ENCODE assay signal across 19 cellular contexts in the genomic region with DNA sequence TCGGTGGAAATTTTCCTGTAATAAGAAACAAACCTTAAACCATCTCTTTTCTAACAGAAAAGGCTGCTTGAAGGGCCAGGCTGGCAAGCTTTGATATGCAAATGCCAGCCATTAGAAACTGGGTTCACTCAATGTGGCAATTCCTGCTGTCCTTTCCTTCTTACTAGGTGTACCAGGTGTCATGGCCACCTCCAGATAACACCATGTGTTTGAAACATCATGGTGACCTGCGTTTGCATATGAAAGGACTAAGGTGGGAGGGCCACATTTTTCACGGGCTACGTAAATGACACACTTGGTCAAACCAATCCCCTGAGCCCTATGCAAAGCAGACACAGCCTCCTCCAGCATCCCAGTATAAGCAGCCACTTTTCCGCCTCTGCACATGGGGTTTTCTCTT.
DNase-seq lines count a peak whose midpoint lies in the region; ATAC-seq and TF ChIP-seq lines count a peak whose summit lies in the region.
"Had no signal": no experiment of that assay in that cellular context is flagged by ENCODE, and none has a peak within 500 bp of the region (broad histone marks: within the 10 kb centered on the region; RNA-seq: fewer than 3 reads in every experiment).

No MANE protein-coding gene starts in this region.

- H3K4me3 Mint-ChIP-seq in GM23338 (no peak overlapping the region; the same call in 2 of the 3 replicates), endothelial cell (ENCODE audit: unreplicated experiment) (no peak overlapping the region)
- H3K4me3 Mint-ChIP-seq: CD4-positive, CD25-positive, alpha-beta regulatory T cell had no signal

- peak overlapping the region; percentile 73; the same call in 1 of the 2 replicates for H3K27ac Mint-ChIP-seq in GM23338
- peak overlapping the region; percentile 54 for H3K27ac Mint-ChIP-seq in endothelial cell (ENCODE audit: unreplicated experiment)
- H3K27ac Mint-ChIP-seq: CD4-positive, CD25-positive, alpha-beta regulatory T cell had no signal

- H3K9me2 ChIP-seq in GM23338 (ENCODE audit: insufficient read depth) = no peaks in the 10 kb centered on the region
- H3K9me2 ChIP-seq in OCI-LY1 (ENCODE audit: low read depth, low read length) = no peaks in the 10 kb centered on the region

- 73 to 75% methylated on average over 5 of the region's 5 CpGs for WGBS in tibial nerve, 2 donors
- 64% methylated on average over 5 of the region's 5 CpGs for WGBS in mammary epithelial cell (ENCODE audit: low coverage, missing lambda C conversion rate)

- no peaks in the 10 kb centered on the region for H3K36me3 ChIP-seq in GM23338 (ENCODE audit: insufficient read depth)
- H3K36me3 ChIP-seq in OCI-LY1 (ENCODE audit: insufficient read depth, low read length) = no peaks in the 10 kb centered on the region
- no peaks in the 10 kb centered on the region for H3K36me3 ChIP-seq in tibial nerve
- H3K36me3 ChIP-seq in mammary epithelial cell (ENCODE audit: insufficient read depth, low read length) = no peaks in the 10 kb centered on the region
- H3K36me3 ChIP-seq: BE2C, SJCRH30 had no signal

- H3K4me1 ChIP-seq in GM23338 (ENCODE audit: insufficient read depth) (peaks cover 8% of the 10 kb centered on the region), OCI-LY1 (ENCODE audit: insufficient read depth, low read length, severe bottlenecking) (no peaks in the 10 kb centered on the region), tibial nerve (no peaks in the 10 kb centered on the region), mammary epithelial cell (ENCODE audit: insufficient read depth, low read length) (no peaks in the 10 kb centered on the region)
- H3K4me1 ChIP-seq: BE2C, SJCRH30 had no signal

- TF ChIP-seq CTCF in GM23338 (conservative IDR thresholded peaks at IDR 0.05; ENCODE audit: low read depth in 2 of 2) (no peak), OCI-LY1 (IDR thresholded peaks at IDR 0.05; ENCODE audit: low read length) (no peak), endothelial cell (IDR thresholded peaks at IDR 0.05; ENCODE audit: unreplicated experiment) (no peak), tibial nerve (IDR thresholded peaks at IDR 0.05) (no peak), mammary epithelial cell (conservative IDR thresholded peaks at IDR 0.05 in 1 of 2, IDR thresholded peaks at IDR 0.05 in 1 of 2; ENCODE audit: extremely low read depth in 1 of 2, insufficient read depth in 1 of 2, low read depth in 1 of 2, low read length in 2 of 2) (no peak)

- H3K79me2 ChIP-seq in GM23338 (replicated peaks; ENCODE audit: insufficient read depth) (no peaks in the 10 kb centered on the region), OCI-LY1 (ENCODE audit: insufficient read depth, low read length) (no peaks in the 10 kb centered on the region), mammary epithelial cell (ENCODE audit: insufficient read depth, low read length) (no peaks in the 10 kb centered on the region)

- H3K9me3 ChIP-seq in OCI-LY1 (ENCODE audit: low read length) = no peaks in the 10 kb centered on the region
- no peaks in the 10 kb centered on the region for H3K9me3 ChIP-seq in tibial nerve
- H3K9me3 ChIP-seq in mammary epithelial cell (replicated peaks; ENCODE audit: insufficient read depth, low read length) = no peaks in the 10 kb centered on the region
- H3K9me3 ChIP-seq: BE2C, SJCRH30 had no signal

- peaks cover 78% of the 10 kb centered on the region for H3K27me3 ChIP-seq in GM23338 (ENCODE audit: insufficient read depth)
- H3K27me3 ChIP-seq in OCI-LY1 (ENCODE audit: insufficient read depth, low read length) = no peaks in the 10 kb centered on the region
- H3K27me3 ChIP-seq in tibial nerve = no peaks in the 10 kb centered on the region
- no peaks in the 10 kb centered on the region for H3K27me3 ChIP-seq in mammary epithelial cell (ENCODE audit: insufficient read depth, low read length)
- H3K27me3 ChIP-seq: BE2C, SJCRH30 had no signal

- no peaks in the 10 kb centered on the region for H3K36me3 Mint-ChIP-seq in GM23338 (ENCODE audit: low read depth)
- H3K36me3 Mint-ChIP-seq in endothelial cell (ENCODE audit: low read depth, unreplicated experiment) = no peaks in the 10 kb centered on the region
- H3K36me3 Mint-ChIP-seq: CD4-positive, CD25-positive, alpha-beta regulatory T cell had no signal

- peak; percentile 92 for ATAC-seq in GM23338

- H4K20me1 ChIP-seq in GM23338 (replicated peaks; ENCODE audit: insufficient read depth) = no peaks in the 10 kb centered on the region
- H4K20me1 ChIP-seq in OCI-LY1 (ENCODE audit: insufficient read depth, low read length) = no peaks in the 10 kb centered on the region
- H4K20me1 ChIP-seq in mammary epithelial cell (ENCODE audit: insufficient read depth, low read length) = no peaks in the 10 kb centered on the region

- H3K4me1 Mint-ChIP-seq in GM23338 (peaks cover 27% of the 10 kb centered on the region), endothelial cell (ENCODE audit: unreplicated experiment) (peaks cover 8% of the 10 kb centered on the region)

- TF ChIP-seq POLR2A in tibial nerve (IDR thresholded peaks at IDR 0.05) = no peak

- no peak for TF ChIP-seq EP300 in tibial nerve (IDR thresholded peaks at IDR 0.05)

- H3F3A ChIP-seq in GM23338 (replicated peaks; ENCODE audit: low read depth) = no peaks in the 10 kb centered on the region
- no peaks in the 10 kb centered on the region for H3F3A ChIP-seq in OCI-LY1 (ENCODE audit: insufficient read depth, low read length)

- CTCF ChIA-PET in mammary epithelial cell (lab: Charles Lee; ENCODE audit: low non-redundant PET) = no interaction called here

- H3K9me3 Mint-ChIP-seq in GM23338 (no peaks in the 10 kb centered on the region), endothelial cell (ENCODE audit: unreplicated experiment) (no peaks in the 10 kb centered on the region)

- DNase-seq in GM23338 (ENCODE audit: low spot score) (peak; percentile 91), endothelial cell (ENCODE audit: low spot score) (no peak), iPS-NIHi7 (ENCODE audit: extremely low spot score) (peak; percentile 25), tibial nerve (ENCODE audit: low spot score in 2 of 2) (no peak), LoVo (ENCODE audit: low spot score) (no peak), NOMO-1 treated with DMSO at 0.1 percent for 48 hours (lab: John Stamatoyannopoulos, UW; ENCODE audit: unreplicated experiment) (no peak), mammary epithelial cell (no peak)
- DNase-seq: BE2C; CD4-positive, CD25-positive, alpha-beta regulatory T cell; COR-L47; DMS 273 treated with DMSO at 0.1 percent for 48 hours; GF-D8; IMR-90; MM.1S; NCI-H1092; NCI-H1436 treated with DMSO at 0.1 percent for 48 hours; NCI-H774; SJCRH30 had no signal

- H3K27me3 Mint-ChIP-seq in GM23338 (ENCODE audit: insufficient read depth, low read depth, poor library complexity) (peaks cover 28% of the 10 kb centered on the region), endothelial cell (ENCODE audit: unreplicated experiment) (peaks cover 1% of the 10 kb centered on the region)
- H3K27me3 Mint-ChIP-seq: CD4-positive, CD25-positive, alpha-beta regulatory T cell had no signal

- H2AFZ ChIP-seq in GM23338 (no peak overlapping the region), OCI-LY1 (ENCODE audit: low read length) (peak overlapping the region; percentile 15; the same call in 1 of the 2 replicates), mammary epithelial cell (ENCODE audit: low read depth, low read length) (no peak overlapping the region)

- H3K4me3 ChIP-seq in GM23338 (0 out of 2 replicates have a peak overlapping the region, but pooled peaks have one; percentile 23), OCI-LY1 (ENCODE audit: low read depth, low read length, poor library complexity, severe bottlenecking) (no peak overlapping the region), tibial nerve (no peak overlapping the region), mammary epithelial cell (replicated peaks in 1 of 3; ENCODE audit: insufficient read depth in 1 of 3, low read depth in 2 of 3, low read length in 3 of 3) (no peak overlapping the region)
- H3K4me3 ChIP-seq: SJCRH30 had no signal

- H3K27ac ChIP-seq in GM23338 (ENCODE audit: low read depth) (no peak overlapping the region), OCI-LY1 (ENCODE audit: low read depth, low read length, poor library complexity, severe bottlenecking) (no peak overlapping the region), tibial nerve (no peak overlapping the region), mammary epithelial cell (ENCODE audit: insufficient read depth, low read depth, low read length) (no peak overlapping the region)
- H3K27ac ChIP-seq: SJCRH30 had no signal

- BruUV-seq in mammary epithelial cell (replicated peaks; lab: Mats Ljungman, UMichigan) = no TSS peak

- in situ Hi-C loops in mammary epithelial cell (cut with MboI; ENCODE audit: low sequenced_read_pairs in 2 of 2) = no loop called here

- H3K9ac ChIP-seq in OCI-LY1 (ENCODE audit: low read length) (no peak overlapping the region), mammary epithelial cell (ENCODE audit: insufficient read depth, low read length) (no peak overlapping the region)

- intact Hi-C loops in mammary epithelial cell (cut with micrococcal nuclease) = no loop called here

- dilution Hi-C loops in mammary epithelial cell (cut with HindIII; ENCODE audit: low sequenced_read_pairs) = no loop called here

- H3K4me2 ChIP-seq in GM23338 (peak overlapping the region; percentile 61; the same call in 1 of the 2 replicates), OCI-LY1 (ENCODE audit: low read length) (no peak overlapping the region), mammary epithelial cell (ENCODE audit: insufficient read depth, low read depth, low read length) (no peak overlapping the region)

TF ChIP-seq in GM23338, 12 proteins besides CTCF, POLR2A, EP300 and RAD21 (continues in another document):
- no peak for TF ChIP-seq ETS1 (IDR thresholded peaks at IDR 0.05)
- no peak for TF ChIP-seq EZH2 (IDR thresholded peaks at IDR 0.05; ENCODE audit: low read depth, unreplicated experiment)
- TF ChIP-seq ZNF331 (CRISPR knock-in tag; IDR thresholded peaks at IDR 0.05; ENCODE audit: low read depth) = no peak

Comparison
In these comparisons a context has a peak if more than half of its experiments do, and no peak if none do; other contexts are left out.
1. DNase-seq: peak in GM23338 (single experiment) and iPS-NIHi7 (single experiment); none in endothelial cell (single experiment), tibial nerve (0 of 2), LoVo (single experiment), NOMO-1 treated with DMSO at 0.1 percent for 48 hours (single experiment) and mammary epithelial cell (single experiment).